In the genomic region with DNA sequence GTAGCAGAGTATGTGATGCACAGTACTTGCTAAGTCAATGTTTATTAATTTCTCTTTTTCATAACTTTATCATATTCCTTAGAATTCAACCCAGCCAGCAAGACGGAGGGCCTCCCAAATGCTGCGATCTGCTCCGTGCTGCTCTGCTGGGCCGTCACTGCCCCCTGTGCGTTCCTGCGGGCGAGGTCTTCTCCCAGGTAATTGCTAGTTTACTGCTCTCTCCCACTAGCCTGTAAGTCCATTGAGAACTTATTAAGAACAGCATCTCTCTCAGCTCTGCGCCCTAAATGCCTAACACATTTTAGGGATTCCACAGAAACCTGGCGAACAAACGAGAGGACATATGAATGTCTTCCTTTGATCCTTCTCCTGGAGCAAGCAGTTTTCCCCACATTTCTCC, we compare ENCODE assay signal across 25 cellular contexts.
"Had no signal": no experiment of that assay in that cellular context is flagged by ENCODE, and none has a peak within 500 bp of the region (broad histone marks: within the 10 kb centered on the region; RNA-seq: fewer than 3 reads in every experiment).

No MANE protein-coding gene starts in this region.

- H3K4me3 Mint-ChIP-seq: immature natural killer cell; naive thymus-derived CD8-positive, alpha-beta T cell; nephron; neural progenitor cell; stimulated activated memory B cell treated with anti-CD40 and anti-IgM and Interleukin-4, amounts not matched to agents 10 μg/mL and 1 μg/mL and 100 μg/mL, for 72 hours; stimulated activated naive CD8-positive, alpha-beta T cell treated with anti-CD3 and anti-CD28 coated beads, Interleukin-15, amount 100 ng/mL, for 72 hours; type B pancreatic cell had no signal

- H3K4me1 Mint-ChIP-seq: immature natural killer cell; naive thymus-derived CD8-positive, alpha-beta T cell; neural progenitor cell; stimulated activated memory B cell treated with anti-CD40 and anti-IgM and Interleukin-4, amounts not matched to agents 10 μg/mL and 1 μg/mL and 100 μg/mL, for 72 hours; stimulated activated naive CD8-positive, alpha-beta T cell treated with anti-CD3 and anti-CD28 coated beads, Interleukin-15, amount 100 ng/mL, for 72 hours had no signal

- H3K4me3 ChIP-seq: heart left ventricle, left ventricle myocardium inferior, lung, neural progenitor cell, right atrium auricular region, right lobe of liver, smooth muscle cell, tibial nerve had no signal

- H3K4me1 ChIP-seq: heart left ventricle, left ventricle myocardium inferior, parathyroid adenoma, right atrium auricular region, right lobe of liver, tibial nerve had no signal

- H3K9me3 ChIP-seq: left ventricle myocardium inferior, neutrophil, right atrium auricular region, right lobe of liver, tibial nerve had no signal

- FAIRE-seq: islet of Langerhans had no signal

- H3K27ac ChIP-seq: heart left ventricle, left ventricle myocardium inferior, neural progenitor cell, neutrophil, parathyroid adenoma, right atrium auricular region, right lobe of liver, tibial nerve had no signal

- ATAC-seq: heart left ventricle; naive thymus-derived CD8-positive, alpha-beta T cell; right lobe of liver; stimulated activated memory B cell treated with anti-CD40 and anti-IgM and Interleukin-4, amounts not matched to agents 10 μg/mL and 1 μg/mL and 100 μg/mL, for 72 hours; stimulated activated naive CD8-positive, alpha-beta T cell treated with anti-CD3 and anti-CD28 coated beads, Interleukin-15, amount 100 ng/mL, for 72 hours had no signal

- H3K9me3 Mint-ChIP-seq: nephron, type B pancreatic cell had no signal

- H3K27me3 Mint-ChIP-seq: stimulated activated memory B cell treated with anti-CD40 and anti-IgM and Interleukin-4, amounts not matched to agents 10 μg/mL and 1 μg/mL and 100 μg/mL, for 72 hours; type B pancreatic cell had no signal

- H3K27me3 ChIP-seq: heart left ventricle, neural progenitor cell, neutrophil, right atrium auricular region, right lobe of liver, tibial nerve had no signal

- H3K27ac Mint-ChIP-seq: immature natural killer cell; naive thymus-derived CD8-positive, alpha-beta T cell; nephron; neural progenitor cell; stimulated activated memory B cell treated with anti-CD40 and anti-IgM and Interleukin-4, amounts not matched to agents 10 μg/mL and 1 μg/mL and 100 μg/mL, for 72 hours; stimulated activated naive CD8-positive, alpha-beta T cell treated with anti-CD3 and anti-CD28 coated beads, Interleukin-15, amount 100 ng/mL, for 72 hours; type B pancreatic cell had no signal

- DNase-seq: heart left ventricle; hypothalamus; immature natural killer cell; left ventricle myocardium inferior; naive thymus-derived CD8-positive, alpha-beta T cell; occipital lobe; right lobe of liver; stimulated activated CD4-positive, alpha-beta T cell treated with anti-CD3 and anti-CD28 coated beads, Interleukin-1b, Interleukin-23, amount 100 ng/mL, for 48 hours; stimulated activated CD4-positive, alpha-beta T cell treated with anti-CD3 and anti-CD28 coated beads, Interleukin-2, amount 100 ng/mL, for 48 hours; stimulated activated CD4-positive, alpha-beta T cell treated with anti-CD3 and anti-CD28 coated beads, Interleukin-4, amount 100 ng/mL, for 4 hours; stimulated activated CD8-positive, alpha-beta memory T cell treated with anti-CD3 and anti-CD28 coated beads, Interleukin-4, amount 100 ng/mL, for 48 hours; stimulated activated naive CD4-positive, alpha-beta T cell treated with Interleukin-2 at 50 U/mL for 16 hours; stimulated activated naive CD8-positive, alpha-beta T cell treated with anti-CD3 and anti-CD28 coated beads, Interleukin-15, amount 100 ng/mL, for 72 hours; substantia nigra had no signal

- H3K36me3 Mint-ChIP-seq: immature natural killer cell; naive thymus-derived CD8-positive, alpha-beta T cell; neural progenitor cell; stimulated activated memory B cell treated with anti-CD40 and anti-IgM and Interleukin-4, amounts not matched to agents 10 μg/mL and 1 μg/mL and 100 μg/mL, for 72 hours had no signal

- H3K36me3 ChIP-seq: heart left ventricle, left ventricle myocardium inferior, neural progenitor cell, neutrophil, right atrium auricular region, right lobe of liver, tibial nerve had no signal
